In genomic region chr9:34512131-34513078, GRCh38 we compare ENCODE assay signal across 1 cellular context.
TF ChIP-seq lines count a peak whose summit lies in the region.

No MANE protein-coding gene starts in this region.

TF ChIP-seq in H1, 55 proteins besides CTCF, POLR2A, EP300 and RAD21:
- TF ChIP-seq EGR1 (IDR thresholded peaks at IDR 0.05; ENCODE audit: borderline replicate concordance, low read depth, low read length) = no peak
- TF ChIP-seq JUN (IDR thresholded peaks at IDR 0.05; ENCODE audit: low read depth, low read length) = no peak; the same call in 1 of the 2 replicates
- TF ChIP-seq CEBPB (IDR thresholded peaks at IDR 0.05; ENCODE audit: low read depth, low read length) = 0 out of 2 replicates have a peak, but pooled peaks have one; percentile 9
- no peak for TF ChIP-seq TAF7 (optimal IDR thresholded peaks at IDR 0.05; ENCODE audit: borderline replicate concordance, low read depth, low read length)
- 0 out of 2 replicates have a peak, but pooled peaks have one; percentile 18 for TF ChIP-seq TEAD4 (IDR thresholded peaks at IDR 0.05; ENCODE audit: low read depth, low read length)
- 0 out of 2 replicates have a peak, but pooled peaks have one; percentile 21 for TF ChIP-seq RBBP5 (IDR thresholded peaks at IDR 0.05; ENCODE audit: borderline replicate concordance, low read depth, low read length)
- 0 out of 2 replicates have a peak, but pooled peaks have one; percentile 49 for TF ChIP-seq POU5F1 (IDR thresholded peaks at IDR 0.05; ENCODE audit: low read depth, low read length)
- no peak for TF ChIP-seq CHD1 (IDR thresholded peaks at IDR 0.05; ENCODE audit: low read depth, low read length)
